26 cellular contexts compared by ENCODE assay signal in the genomic region with DNA sequence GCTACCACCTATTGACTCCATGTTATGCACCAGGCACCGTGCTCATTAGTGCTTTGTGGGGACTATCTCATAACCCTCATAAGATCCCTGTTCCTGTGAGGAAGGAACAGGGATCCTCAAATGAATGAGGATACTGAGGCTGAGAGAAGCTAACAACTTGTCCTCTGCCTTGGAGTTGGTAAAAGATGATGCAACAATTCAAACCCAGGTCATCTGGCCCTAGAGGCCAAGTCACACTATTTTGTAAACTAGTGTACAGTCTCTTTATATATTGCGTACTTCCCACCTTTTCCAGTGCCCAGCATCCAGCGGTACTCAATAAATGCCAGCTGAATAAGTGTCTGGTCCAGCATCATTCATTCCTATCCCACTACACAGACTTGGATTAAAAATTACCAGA.
"Had no signal": no experiment of that assay in that cellular context is flagged by ENCODE, and none has a peak within 500 bp of the region (broad histone marks: within the 10 kb centered on the region; RNA-seq: fewer than 3 reads in every experiment).

No MANE protein-coding gene starts in this region.

- DNase-seq: colonic mucosa; cortex of kidney; effector CD8-positive, alpha-beta T cell; effector memory CD8-positive, alpha-beta T cell; endodermal cell; erythroblast; esophagus squamous epithelium; foreskin fibroblast; foreskin melanocyte; gastrocnemius medialis; glutamatergic neuron; head of caudate nucleus; heart right ventricle; hippocampal formation; left cardiac atrium; left lung; left ventricle myocardium superior; lower lobe of right lung; mesenchymal stem cell; mucosa of descending colon; naive B cell had no signal

- H3K4me1 ChIP-seq: colonic mucosa, esophagus squamous epithelium, gastrocnemius medialis, left lung, lower lobe of right lung had no signal

- FAIRE-seq: endometrium, islet of Langerhans, keratinocyte had no signal

- H3K27me3 ChIP-seq: colonic mucosa, esophagus squamous epithelium, gastrocnemius medialis, left lung had no signal

- H3K4me3 ChIP-seq: colonic mucosa, esophagus squamous epithelium, gastrocnemius medialis, heart right ventricle, left lung, lower lobe of right lung, mucosa of descending colon had no signal

- ATAC-seq: effector memory CD8-positive, alpha-beta T cell; esophagus mucosa; gastrocnemius medialis; left lung; lower lobe of right lung; mucosa of descending colon had no signal

- H3K9me3 ChIP-seq: colonic mucosa, esophagus squamous epithelium, gastrocnemius medialis, heart right ventricle, left lung, lower lobe of right lung, mucosa of descending colon had no signal

- H3K36me3 ChIP-seq: colonic mucosa, esophagus squamous epithelium, gastrocnemius medialis, heart right ventricle, left lung, lower lobe of right lung had no signal

- H3K27ac ChIP-seq: colonic mucosa, epithelial cell of prostate, esophagus squamous epithelium, gastrocnemius medialis, left lung, lower lobe of right lung had no signal
